ENCODE assay signal across 11 cellular contexts in genomic region chr6:7169296-7169721, GRCh38.
A peak's percentile ranks its signal among the peaks of the same experiment; 100 is the strongest.
DNase-seq lines count a peak whose midpoint lies in the region; ATAC-seq and TF ChIP-seq lines count a peak whose summit lies in the region.
"Had no signal": no experiment of that assay in that cellular context is flagged by ENCODE, and none has a peak within 500 bp of the region (broad histone marks: within the 10 kb centered on the region; RNA-seq: fewer than 3 reads in every experiment).

No MANE protein-coding gene starts in this region.

- ATAC-seq in GM21367 (IDR thresholded peaks at IDR 0.05; ENCODE audit: unreplicated experiment): no peak
- no peak for ATAC-seq in HG02840 (IDR thresholded peaks at IDR 0.05; ENCODE audit: low FRiP score, unreplicated experiment)
- ATAC-seq in GM18861 (IDR thresholded peaks at IDR 0.05; ENCODE audit: unreplicated experiment): no peak

- H3K4me3 ChIP-seq in HEK293 (ENCODE audit: low read depth, low read length) (no peak overlapping the region), duodenal mucosa (ENCODE audit: low read depth in 1 of 2, low read length in 2 of 2) (peak overlapping the region in 1 of 2 donors; percentile 1), lower leg skin (ENCODE audit: low read depth, poor library complexity, severe bottlenecking) (no peak overlapping the region), subcutaneous abdominal adipose tissue (ENCODE audit: low read depth in 1 of 5, low read length in 5 of 5) (no peak overlapping the region)

- H3K9me3 ChIP-seq in HEK293 (ENCODE audit: control insufficient read depth, insufficient read depth, low read depth, low read length) (no peaks in the 10 kb centered on the region), duodenal mucosa (ENCODE audit: control insufficient read depth in 1 of 2, low read length in 2 of 2) (no peaks in the 10 kb centered on the region), subcutaneous abdominal adipose tissue (ENCODE audit: control insufficient read depth in 5 of 5, low read length in 5 of 5) (no peaks in the 10 kb centered on the region)

- DNase-seq in lower leg skin (ENCODE audit: low spot score in 2 of 2) (peak; percentile 66 to 88), D341Med (ENCODE audit: low spot score) (no peak)
- DNase-seq: effector CD8-positive, alpha-beta T cell; EL; NCI-H146 had no signal

- no peak for TF ChIP-seq CTCF in HEK293 (tag by site-specific recombination; IDR thresholded peaks at IDR 0.05)
- no peak for TF ChIP-seq CTCF in lower leg skin (IDR thresholded peaks at IDR 0.05)

- no peak overlapping the region for H3K27ac ChIP-seq in HEK293 (ENCODE audit: extremely low read depth, low read depth, low read length)
- H3K27ac ChIP-seq in duodenal mucosa (ENCODE audit: low read depth, low read length): peak overlapping the region; percentile 11
- peak overlapping the region; percentile 97 for H3K27ac ChIP-seq in subcutaneous abdominal adipose tissue (ENCODE audit: low read depth, low read length)

- CTCF ChIA-PET in HEK293 (lab: Yijun Ruan, JAX): no interaction called here

- TF ChIP-seq POLR2A in lower leg skin (IDR thresholded peaks at IDR 0.05): no peak

- WGBS in lower leg skin, 2 donors: 15 to 20% methylated on average over 3 of the region's 3 CpGs

- H3K4me1 ChIP-seq in HEK293 (ENCODE audit: control insufficient read depth, insufficient read depth, low read length) (peaks cover 26% of the 10 kb centered on the region), duodenal mucosa (ENCODE audit: control insufficient read depth in 1 of 2, insufficient read depth in 2 of 2, low read length in 2 of 2) (peaks cover 71 to 82% of the 10 kb centered on the region in 2 donors), subcutaneous abdominal adipose tissue (ENCODE audit: control insufficient read depth in 5 of 5, insufficient read depth in 5 of 5, low read length in 5 of 5) (peaks cover 28 to 97% (median 88%) of the 10 kb centered on the region in 5 donors)

- H3K27me3 ChIP-seq in duodenal mucosa (ENCODE audit: control insufficient read depth in 1 of 2, insufficient read depth in 2 of 2, low read length in 2 of 2): no peaks in the 10 kb centered on the region
- H3K27me3 ChIP-seq in subcutaneous abdominal adipose tissue (ENCODE audit: control insufficient read depth in 5 of 5, insufficient read depth in 4 of 5, low read length in 5 of 5): no peaks in the 10 kb centered on the region

- intact Hi-C loops in lower leg skin (cut with DNase I; ENCODE audit: low total_unique reads): no loop called here

- H3K36me3 ChIP-seq in HEK293 (ENCODE audit: control insufficient read depth in 2 of 2, insufficient read depth in 1 of 2, low read length in 2 of 2): no peaks in the 10 kb centered on the region
- H3K36me3 ChIP-seq in duodenal mucosa (ENCODE audit: control insufficient read depth in 1 of 2, insufficient read depth in 2 of 2, low read length in 2 of 2): peaks cover 0 to 4% of the 10 kb centered on the region in 2 donors
- H3K36me3 ChIP-seq in subcutaneous abdominal adipose tissue (ENCODE audit: control insufficient read depth in 5 of 5, insufficient read depth in 5 of 5, low read length in 5 of 5): peaks cover 0 to 2% (median 0%) of the 10 kb centered on the region in 5 donors

- POLR2A ChIA-PET in HEK293 (lab: Yijun Ruan, JAX): no interaction called here

- no peak overlapping the region for H3K9ac ChIP-seq in duodenal mucosa (ENCODE audit: low read depth in 1 of 2, low read length in 2 of 2)
- H3K9ac ChIP-seq in subcutaneous abdominal adipose tissue (ENCODE audit: low read length in 5 of 5): peak overlapping the region in 3 of 5 donors; percentile 2 to 22 (median 20)

TF ChIP-seq in HEK293, 187 proteins besides CTCF, POLR2A, EP300 and RAD21:
- TF ChIP-seq SP7 (tag by site-specific recombination; IDR thresholded peaks at IDR 0.05) (no peak), IKZF3 (tag by site-specific recombination; IDR thresholded peaks at IDR 0.05) (0 out of 2 replicates have a peak, but pooled peaks have one; percentile 5), INSM2 (tag by site-specific recombination; IDR thresholded peaks at IDR 0.05) (no peak)
TF ChIP-seq in HEK293: peak in this region for 1.

Comparison
In these comparisons a context has a peak if more than half of its experiments do, and no peak if none do; other contexts are left out.
1. H3K9ac ChIP-seq: peak in subcutaneous abdominal adipose tissue (3 of 5); none in duodenal mucosa (0 of 2).